In genomic region chr1:44820945-44821715, GRCh38 we compare ENCODE assay signal across 10 cellular contexts. TPM values are rescaled to one million over a fixed set of nuclear protein-coding genes. Genes with fewer than 3 reads are reported as not detected.
A peak's percentile ranks its signal among the peaks of the same experiment; 100 is the strongest.
DNase-seq lines count a peak whose midpoint lies in the region; ATAC-seq and TF ChIP-seq lines count a peak whose summit lies in the region.
"Had no signal": no experiment of that assay in that cellular context is flagged by ENCODE, and none has a peak within 500 bp of the region (broad histone marks: within the 10 kb centered on the region; RNA-seq: fewer than 3 reads in every experiment).

No MANE protein-coding gene starts in this region.

- TF ChIP-seq EP300 in sigmoid colon (IDR thresholded peaks at IDR 0.05), result no peak

- CTCF ChIA-PET in Caco-2 (lab: Charles Lee) (no interaction called here), Panc1 (lab: Charles Lee) (interaction anchor here (0.6 kb wide), 1 partner anchor 1535 kb away, joined by 4 read pairs; no protein-coding TSS in a partner anchor)

- intact Hi-C loops in Caco-2 (cut with micrococcal nuclease; ENCODE audit: unreplicated experiment) (loop anchor here (1.0 kb wide), 1 partner anchor 90 kb away; the partner anchor contains the start of gene RNU5D-1), Panc1 (cut with micrococcal nuclease; ENCODE audit: unreplicated experiment) (no loop called here), sigmoid colon (cut with DNase I) (loop anchor here (5.0 kb wide), 1 partner anchor 34 kb away; the partner anchor contains the start of gene BEST4)

- ATAC-seq in Panc1 (no peak), GM18498 (IDR thresholded peaks at IDR 0.05; ENCODE audit: unreplicated experiment) (no peak)

- H3K4me1 Mint-ChIP-seq in Caco-2 (ENCODE audit: low read depth, unreplicated experiment), result no peaks in the 10 kb centered on the region
- H3K4me1 Mint-ChIP-seq in glutamatergic neuron (ENCODE audit: low read depth, unreplicated experiment), result peaks cover 3% of the 10 kb centered on the region

- POLR2A ChIA-PET in Caco-2 (lab: Charles Lee), result no interaction called here
- POLR2A ChIA-PET in Panc1 (lab: Charles Lee), result interaction anchor here (0.6 kb wide), 4 partner anchors 38 to 169 kb away, joined by 3 to 17 read pairs (median 4); no protein-coding TSS in a partner anchor

- in situ Hi-C loops in Panc1 (cut with HindIII; ENCODE audit: low pct_unique_long_range_greater_than_20kb, low sequenced_read_pairs), result no loop called here

- peaks cover 19% of the 10 kb centered on the region for H3K36me3 Mint-ChIP-seq in Caco-2 (ENCODE audit: insufficient read depth, unreplicated experiment)
- no peaks in the 10 kb centered on the region for H3K36me3 Mint-ChIP-seq in glutamatergic neuron (ENCODE audit: unreplicated experiment)

- H3K27me3 Mint-ChIP-seq in Caco-2 (ENCODE audit: insufficient read depth, unreplicated experiment) (no peaks in the 10 kb centered on the region), glutamatergic neuron (ENCODE audit: unreplicated experiment) (peaks cover 8% of the 10 kb centered on the region)

- DNase-seq in Caco-2 (no peak), Panc1 (ENCODE audit: low read depth, low spot score) (no peak), glutamatergic neuron (peak; percentile 6), sigmoid colon (peak; percentile 66), NCI-H1694 treated with DMSO at 0.1 percent for 48 hours (lab: John Stamatoyannopoulos, UW) (no peak), dermis blood vessel endothelial cell (no peak), retina (no peak)
- DNase-seq: OCI-M1 had no signal

- H3K9me3 ChIP-seq in Caco-2, result no peaks in the 10 kb centered on the region
- H3K9me3 ChIP-seq in Panc1 (ENCODE audit: control insufficient read depth, insufficient read depth, low read depth, low read length), result no peaks in the 10 kb centered on the region
- no peaks in the 10 kb centered on the region for H3K9me3 ChIP-seq in sigmoid colon

- WGBS in sigmoid colon, 2 donors, result 79 to 88% methylated on average over 13 of the region's 13 CpGs

- peak overlapping the region; percentile 100 for H3K27ac Mint-ChIP-seq in Caco-2 (ENCODE audit: unreplicated experiment)
- peak overlapping the region; percentile 49 for H3K27ac Mint-ChIP-seq in glutamatergic neuron (ENCODE audit: unreplicated experiment)

- H3K36me3 ChIP-seq in Caco-2 (ENCODE audit: control insufficient read depth, insufficient read depth, low read length) (no peaks in the 10 kb centered on the region), Panc1 (ENCODE audit: control insufficient read depth, insufficient read depth, low read length) (no peaks in the 10 kb centered on the region), sigmoid colon (no peaks in the 10 kb centered on the region)

- H3K4me3 ChIP-seq in Caco-2 (ENCODE audit: low read depth, low read length) (no peak overlapping the region), Panc1 (ENCODE audit: low read depth in 2 of 2, low read length in 2 of 2) (no peak overlapping the region), sigmoid colon (peak overlapping the region; percentile 51 to 65 (median 59))

- H3K27me3 ChIP-seq in Caco-2 (replicated peaks; ENCODE audit: control insufficient read depth, insufficient read depth, low read length) (no peaks in the 10 kb centered on the region), Panc1 (ENCODE audit: control insufficient read depth, insufficient read depth, low read length) (no peaks in the 10 kb centered on the region), sigmoid colon (no peaks in the 10 kb centered on the region)

- no peak for TF ChIP-seq POLR2A in sigmoid colon (IDR thresholded peaks at IDR 0.05)

- H3K4me1 ChIP-seq in Caco-2 (no peaks in the 10 kb centered on the region), Panc1 (ENCODE audit: control insufficient read depth, insufficient read depth, low read length) (peaks cover 4% of the 10 kb centered on the region; the same call in 1 of the 2 replicates), sigmoid colon (peaks cover 0 to 25% (median 19%) of the 10 kb centered on the region in 4 donors)

- peak overlapping the region; percentile 80 for H3K4me3 Mint-ChIP-seq in Caco-2 (ENCODE audit: unreplicated experiment)
- H3K4me3 Mint-ChIP-seq in glutamatergic neuron (ENCODE audit: unreplicated experiment), result peak overlapping the region; percentile 89

- no TSS peak for BruUV-seq in Caco-2 (replicated peaks; lab: Mats Ljungman, UMichigan)
- no TSS peak for BruUV-seq in Panc1 (replicated peaks; lab: Mats Ljungman, UMichigan)

- no peaks in the 10 kb centered on the region for H3K9me3 Mint-ChIP-seq in Caco-2 (ENCODE audit: unreplicated experiment)
- peaks cover 13% of the 10 kb centered on the region for H3K9me3 Mint-ChIP-seq in glutamatergic neuron (ENCODE audit: unreplicated experiment)

- TF ChIP-seq CTCF in Caco-2 (IDR thresholded peaks at IDR 0.05; ENCODE audit: insufficient read depth in 1 of 2, low read depth in 1 of 2, low read length in 1 of 2, severe bottlenecking in 1 of 2, unreplicated experiment in 1 of 2) (no peak), Panc1 (IDR thresholded peaks at IDR 0.05) (no peak), glutamatergic neuron (IDR thresholded peaks at IDR 0.05; ENCODE audit: partially characterized antibody, unreplicated experiment) (no peak), sigmoid colon (IDR thresholded peaks at IDR 0.05) (no peak)

- H3K27ac ChIP-seq in Panc1 (ENCODE audit: low read length) (peak overlapping the region; percentile 99; the same call in 1 of the 2 replicates), sigmoid colon (peak overlapping the region; percentile 87 to 91 (median 90))

RNA-seq across cellular contexts. Expression of gene BTBD19, which starts 12.8 kb away (rescaled TPM):
- 0.53 and 1.6 TPM in 2 replicates for total RNA-seq in Caco-2 (2022)
- total RNA-seq in Panc1 (2021; ENCODE audit: unreplicated experiment), result 2.6 TPM
- 0.61 TPM for polyA plus RNA-seq in Panc1 (2012; ENCODE audit: insufficient read length)
- 5.9 TPM for total RNA-seq in glutamatergic neuron (ENCODE audit: unreplicated experiment)
- total RNA-seq in sigmoid colon, result 1 to 10 TPM; 2.7 to 9.4 (median 3.2) TPM
- polyA plus RNA-seq in sigmoid colon, result 1 to 10 TPM in 1 of 3 donors, under 1 TPM in 1, not detected in 1; 0.60 to 2.3 TPM
- 7.0 and 8.5 TPM in 2 replicates for total RNA-seq in dermis blood vessel endothelial cell

RNA-seq across cellular contexts. Expression of gene DYNLT4, which starts 14.0 kb away (rescaled TPM):
- not detected in 2 replicates for total RNA-seq in Caco-2 (2022)
- total RNA-seq in Panc1 (2021; ENCODE audit: unreplicated experiment), result not detected
- not detected for polyA plus RNA-seq in Panc1 (2012; ENCODE audit: insufficient read length)
- not detected for total RNA-seq in glutamatergic neuron (ENCODE audit: unreplicated experiment)
- 1 to 10 TPM in 1 of 4 donors, not detected in 3; 1.1 TPM for total RNA-seq in sigmoid colon
- polyA plus RNA-seq in sigmoid colon, result under 1 TPM in 1 of 3 donors, not detected in 2; 0.20 TPM
- total RNA-seq in dermis blood vessel endothelial cell, result 0.14 TPM in 1 of 2 replicates, not detected in the other
- total RNA-seq: mucosa of gallbladder had no signal

RNA-seq across cellular contexts. Expression of gene PLK3, which starts 21.0 kb away (rescaled TPM):
- total RNA-seq in Caco-2 (2022) (3.2 and 5.2 TPM in 2 replicates), Panc1 (2021; ENCODE audit: unreplicated experiment) (13.7 TPM), glutamatergic neuron (ENCODE audit: unreplicated experiment) (89.3 TPM), sigmoid colon (10 to 100 TPM in 2 of 4 donors, 1 to 10 TPM in 2; 8.2 to 28.1 (median 11.0) TPM), dermis blood vessel endothelial cell (18.8 and 43.1 TPM in 2 replicates)
- 7.3 TPM for polyA plus RNA-seq in Panc1 (2012; ENCODE audit: insufficient read length)
- 10 to 100 TPM in 2 of 3 donors, 1 to 10 TPM in 1; 7.2 to 12.1 (median 10.2) TPM for polyA plus RNA-seq in sigmoid colon

RNA-seq across cellular contexts. Expression of gene PTCH2, which starts 21.9 kb away (rescaled TPM):
- 0.44 and 0.48 TPM in 2 replicates for total RNA-seq in Caco-2 (2022)
- total RNA-seq in Panc1 (2021; ENCODE audit: unreplicated experiment), result 0.74 TPM
- polyA plus RNA-seq in Panc1 (2012; ENCODE audit: insufficient read length), result 1.2 TPM
- 20.3 TPM for total RNA-seq in glutamatergic neuron (ENCODE audit: unreplicated experiment)
- total RNA-seq in sigmoid colon, result 1 to 10 TPM in 1 of 4 donors, under 1 TPM in 3; 0.36 to 2.8 (median 0.83) TPM
- polyA plus RNA-seq in sigmoid colon, result under 1 TPM in 1 of 3 donors, not detected in 2; 0.45 TPM
- under 0.01 and 0.05 TPM in 2 replicates for total RNA-seq in dermis blood vessel endothelial cell

RNA-seq across cellular contexts. Expression of gene BEST4, which starts 33.2 kb away (rescaled TPM):
- total RNA-seq in Caco-2 (2022), result not detected in 2 replicates
- 0.15 TPM for total RNA-seq in Panc1 (2021; ENCODE audit: unreplicated experiment)
- polyA plus RNA-seq in Panc1 (2012; ENCODE audit: insufficient read length), result 0.11 TPM
- 0.88 TPM for total RNA-seq in glutamatergic neuron (ENCODE audit: unreplicated experiment)
- 1 to 10 TPM in 1 of 4 donors, under 1 TPM in 1, not detected in 2; 0.33 to 1.1 TPM for total RNA-seq in sigmoid colon
- polyA plus RNA-seq in sigmoid colon, result 10 to 100 TPM in 2 of 3 donors, 1 to 10 TPM in 1; 6.0 to 37.1 (median 10.2) TPM
- total RNA-seq in dermis blood vessel endothelial cell, result not detected in 2 replicates

Comparison
In these comparisons a context has a peak if more than half of its experiments do, and no peak if none do; other contexts are left out.
1. DNase-seq: peak in glutamatergic neuron (single experiment) and sigmoid colon (single experiment); none in Caco-2 (0 of 2), Panc1 (single experiment), NCI-H1694 treated with DMSO at 0.1 percent for 48 hours (single experiment), dermis blood vessel endothelial cell (single experiment) and retina (single experiment).
2. H3K4me3 ChIP-seq: peak in sigmoid colon (4 of 4); none in Caco-2 (single experiment) and Panc1 (0 of 2).